In genomic region chr2:105447476-105447875, GRCh38 we compare ENCODE assay signal across 12 cellular contexts.
"Had no signal": no experiment of that assay in that cellular context is flagged by ENCODE, and none has a peak within 500 bp of the region (broad histone marks: within the 10 kb centered on the region; RNA-seq: fewer than 3 reads in every experiment).

No MANE protein-coding gene starts in this region.

- H3K27ac Mint-ChIP-seq: neural progenitor cell; T-helper 1 cell treated with Interleukin-12 subunit alpha and Interleukin-12 subunit beta and Interleukin-4 antibody, amounts not matched to agents 30 μg/mL and 1 μg/mL, for 36 hours; WTC11 had no signal

- H3K36me3 ChIP-seq: adrenal gland, heart right ventricle, neural progenitor cell, vagina had no signal

- H2AFZ ChIP-seq: neural progenitor cell, parathyroid adenoma had no signal

- H3K4me2 ChIP-seq: neural progenitor cell had no signal

- H3K79me2 ChIP-seq: parathyroid adenoma had no signal

- H3K36me3 Mint-ChIP-seq: brain, neural progenitor cell, WTC11 had no signal

- H3K4me1 ChIP-seq: adrenal gland, neural progenitor cell, parathyroid adenoma, vagina had no signal

- ATAC-seq: heart right ventricle, WTC11 had no signal

- H3K4me3 Mint-ChIP-seq: brain; neural progenitor cell; T-helper 1 cell treated with Interleukin-12 subunit alpha and Interleukin-12 subunit beta and Interleukin-4 antibody, amounts not matched to agents 30 μg/mL and 1 μg/mL, for 36 hours; WTC11 had no signal

- H3K9me3 ChIP-seq: adrenal gland, heart right ventricle, vagina had no signal

- H3K4me3 ChIP-seq: adrenal gland, heart right ventricle, neural progenitor cell, vagina had no signal

- DNase-seq: activated CD4-positive, alpha-beta T cell treated with anti-CD3 and anti-CD28 coated beads for 48 hours; activated naive CD4-positive, alpha-beta T cell treated with anti-CD3 and anti-CD28 coated beads, Interleukin-2, amount 50 U/mL, for 16 hours; adrenal gland; heart right ventricle; kidney; small intestine had no signal

- H3K9me3 Mint-ChIP-seq: brain; neural progenitor cell; T-helper 1 cell treated with Interleukin-12 subunit alpha and Interleukin-12 subunit beta and Interleukin-4 antibody, amounts not matched to agents 30 μg/mL and 1 μg/mL, for 36 hours; WTC11 had no signal

- H3K27me3 ChIP-seq: adrenal gland, neural progenitor cell, vagina had no signal

- H3K9ac ChIP-seq: neural progenitor cell, parathyroid adenoma had no signal

- H3K4me1 Mint-ChIP-seq: neural progenitor cell had no signal

- H3K27ac ChIP-seq: adrenal gland, heart right ventricle, neural progenitor cell, parathyroid adenoma, vagina had no signal
